2 cellular contexts compared by ENCODE assay signal in the genomic region with DNA sequence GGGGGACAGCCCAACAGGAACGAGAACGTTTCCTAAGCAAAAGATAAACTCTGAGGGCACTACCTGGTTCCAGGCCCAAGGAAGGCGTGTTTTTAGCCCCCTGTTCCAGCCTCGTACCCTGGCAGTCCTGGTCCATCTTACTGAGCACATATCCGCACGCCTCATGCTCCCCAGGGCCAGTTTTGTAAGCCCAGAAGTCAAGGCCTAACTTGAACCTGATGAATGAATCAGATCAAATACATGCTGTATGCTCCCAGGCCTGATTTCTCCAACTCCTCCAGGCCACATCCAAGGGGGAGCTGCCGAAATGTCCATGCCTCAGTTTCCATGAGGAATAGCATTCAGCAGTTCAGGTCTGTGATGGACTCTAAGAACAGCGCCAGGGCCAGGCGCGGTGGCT.
TF ChIP-seq lines count a peak whose summit lies in the region.

No MANE protein-coding gene starts in this region.

TF ChIP-seq in WTC11, 78 proteins besides CTCF, POLR2A, EP300 and RAD21 (continued from another document):
- TF ChIP-seq TP53 (CRISPR knock-in tag; IDR thresholded peaks at IDR 0.05): no peak

TF ChIP-seq in SK-N-SH, 30 proteins besides CTCF, POLR2A, EP300 and RAD21 (continued from another document):
- TF ChIP-seq, protein P1, sequence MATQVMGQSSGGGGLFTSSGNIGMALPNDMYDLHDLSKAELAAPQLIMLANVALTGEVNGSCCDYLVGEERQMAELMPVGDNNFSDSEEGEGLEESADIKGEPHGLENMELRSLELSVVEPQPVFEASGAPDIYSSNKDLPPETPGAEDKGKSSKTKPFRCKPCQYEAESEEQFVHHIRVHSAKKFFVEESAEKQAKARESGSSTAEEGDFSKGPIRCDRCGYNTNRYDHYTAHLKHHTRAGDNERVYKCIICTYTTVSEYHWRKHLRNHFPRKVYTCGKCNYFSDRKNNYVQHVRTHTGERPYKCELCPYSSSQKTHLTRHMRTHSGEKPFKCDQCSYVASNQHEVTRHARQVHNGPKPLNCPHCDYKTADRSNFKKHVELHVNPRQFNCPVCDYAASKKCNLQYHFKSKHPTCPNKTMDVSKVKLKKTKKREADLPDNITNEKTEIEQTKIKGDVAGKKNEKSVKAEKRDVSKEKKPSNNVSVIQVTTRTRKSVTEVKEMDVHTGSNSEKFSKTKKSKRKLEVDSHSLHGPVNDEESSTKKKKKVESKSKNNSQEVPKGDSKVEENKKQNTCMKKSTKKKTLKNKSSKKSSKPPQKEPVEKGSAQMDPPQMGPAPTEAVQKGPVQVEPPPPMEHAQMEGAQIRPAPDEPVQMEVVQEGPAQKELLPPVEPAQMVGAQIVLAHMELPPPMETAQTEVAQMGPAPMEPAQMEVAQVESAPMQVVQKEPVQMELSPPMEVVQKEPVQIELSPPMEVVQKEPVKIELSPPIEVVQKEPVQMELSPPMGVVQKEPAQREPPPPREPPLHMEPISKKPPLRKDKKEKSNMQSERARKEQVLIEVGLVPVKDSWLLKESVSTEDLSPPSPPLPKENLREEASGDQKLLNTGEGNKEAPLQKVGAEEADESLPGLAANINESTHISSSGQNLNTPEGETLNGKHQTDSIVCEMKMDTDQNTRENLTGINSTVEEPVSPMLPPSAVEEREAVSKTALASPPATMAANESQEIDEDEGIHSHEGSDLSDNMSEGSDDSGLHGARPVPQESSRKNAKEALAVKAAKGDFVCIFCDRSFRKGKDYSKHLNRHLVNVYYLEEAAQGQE (IDR thresholded peaks at IDR 0.05; ENCODE audit: low read depth, low read length): no peak
- TF ChIP-seq MXI1 (IDR thresholded peaks at IDR 0.05; ENCODE audit: low read depth, low read length) (no peak), FOXM1 (IDR thresholded peaks at IDR 0.05; ENCODE audit: low read depth) (no peak), TEAD4 (IDR thresholded peaks at IDR 0.05; ENCODE audit: borderline replicate concordance, insufficient read depth) (no peak), TCF12 (IDR thresholded peaks at IDR 0.05) (no peak), YY1 (IDR thresholded peaks at IDR 0.05; ENCODE audit: low read depth) (no peak), POLR2AphosphoS5 (IDR thresholded peaks at IDR 0.05; ENCODE audit: low read depth, low read length) (no peak)
- TF ChIP-seq, protein P2, sequence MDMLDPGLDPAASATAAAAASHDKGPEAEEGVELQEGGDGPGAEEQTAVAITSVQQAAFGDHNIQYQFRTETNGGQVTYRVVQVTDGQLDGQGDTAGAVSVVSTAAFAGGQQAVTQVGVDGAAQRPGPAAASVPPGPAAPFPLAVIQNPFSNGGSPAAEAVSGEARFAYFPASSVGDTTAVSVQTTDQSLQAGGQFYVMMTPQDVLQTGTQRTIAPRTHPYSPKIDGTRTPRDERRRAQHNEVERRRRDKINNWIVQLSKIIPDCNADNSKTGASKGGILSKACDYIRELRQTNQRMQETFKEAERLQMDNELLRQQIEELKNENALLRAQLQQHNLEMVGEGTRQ (IDR thresholded peaks at IDR 0.05; ENCODE audit: borderline replicate concordance, low read depth, low read length): no peak
